ENCODE assay signal across 20 cellular contexts in genomic region chr21:45347712-45348477, GRCh38. TPM values are rescaled to one million over a fixed set of nuclear protein-coding genes. Genes with fewer than 3 reads are reported as not detected.
DNase-seq lines count a peak whose midpoint lies in the region; ATAC-seq, FAIRE-seq and TF ChIP-seq lines count a peak whose summit lies in the region.
"Had no signal": no experiment of that assay in that cellular context is flagged by ENCODE, and none has a peak within 500 bp of the region (broad histone marks: within the 10 kb centered on the region; RNA-seq: fewer than 3 reads in every experiment).

No MANE protein-coding gene starts in this region.

- CTCF ChIA-PET in endothelial cell of umbilical vein (lab: Charles Lee), result interaction anchor here (1.0 to 2.0 kb wide), 5 partner anchors 10 to 208 kb away, joined by 3 to 8 read pairs (median 3); no protein-coding TSS in a partner anchor

- H3K79me2 ChIP-seq in endothelial cell of umbilical vein (ENCODE audit: control insufficient read depth, insufficient read depth, low read length) (no peaks in the 10 kb centered on the region), neural progenitor cell (ENCODE audit: low read depth) (no peaks in the 10 kb centered on the region)

- H4K20me1 ChIP-seq in endothelial cell of umbilical vein (replicated peaks; ENCODE audit: control insufficient read depth, extremely low read depth, insufficient read depth, low read length) (no peaks in the 10 kb centered on the region), neural progenitor cell (ENCODE audit: low read depth) (no peaks in the 10 kb centered on the region)

- DNase-seq in NT2/D1 (ENCODE audit: low read depth, low spot score) (no peak), endothelial cell of umbilical vein (ENCODE audit: low read depth, low spot score) (no peak), neural progenitor cell (ENCODE audit: low spot score) (no peak), thyroid gland (no peak), urothelium cell line (ENCODE audit: low spot score) (no peak), 8988T (no peak), KG1 (lab: John Stamatoyannopoulos, UW) (no peak)
- DNase-seq: activated CD4-positive, alpha-beta T cell treated with anti-CD3 and anti-CD28 coated beads, Interleukin-2, amount 50 U/mL, for 4 hours; activated naive CD8-positive, alpha-beta T cell treated with anti-CD3 and anti-CD28 coated beads for 36 hours; activated T-cell treated with anti-CD3 and anti-CD28 coated beads, Interleukin-2, amount 50 U/mL, for 4 hours; DMS 273 treated with DMSO at 0.1 percent for 48 hours; effector memory CD4-positive, alpha-beta T cell; NCI-H1694 treated with DMSO at 0.1 percent for 48 hours; NCI-H510A treated with DMSO at 0.1 percent for 48 hours; nucleus accumbens; stimulated activated naive CD8-positive, alpha-beta T cell treated with anti-CD3 and anti-CD28 coated beads, Interleukin-15, amount 100 ng/mL, for 72 hours had no signal

- H3K36me3 Mint-ChIP-seq in neural progenitor cell, result no peaks in the 10 kb centered on the region
- H3K36me3 Mint-ChIP-seq: activated naive CD8-positive, alpha-beta T cell treated with anti-CD3 and anti-CD28 coated beads for 36 hours had no signal

- dilution Hi-C loops in endothelial cell of umbilical vein (cut with MboI; ENCODE audit: extremely low pct_ligation_motif_present, low sequenced_read_pairs), result no loop called here

- POLR2A ChIA-PET in endothelial cell of umbilical vein (lab: Charles Lee), result no interaction called here

- intact Hi-C loops in endothelial cell of umbilical vein (cut with micrococcal nuclease), result no loop called here
- intact Hi-C loops in thyroid gland (cut with DNase I), result no loop called here

- peaks cover 16% of the 10 kb centered on the region for H3F3A ChIP-seq in neural progenitor cell (ENCODE audit: low read depth)

- TF ChIP-seq CTCF in endothelial cell of umbilical vein (IDR thresholded peaks at IDR 0.05; ENCODE audit: extremely low read depth in 1 of 2, insufficient read depth in 1 of 2, low read depth in 1 of 2, low read length in 2 of 2) (no peak), neural progenitor cell (IDR thresholded peaks at IDR 0.05) (no peak), thyroid gland (IDR thresholded peaks at IDR 0.05) (no peak)

- no peak for ATAC-seq in GM21390 (IDR thresholded peaks at IDR 0.05; ENCODE audit: unreplicated experiment)
- ATAC-seq: activated T-cell treated with anti-CD3 and anti-CD28 coated beads, Interleukin-2, amount 50 U/mL, for 4 hours; stimulated activated naive CD8-positive, alpha-beta T cell treated with anti-CD3 and anti-CD28 coated beads, Interleukin-15, amount 100 ng/mL, for 72 hours had no signal

- H3K4me1 ChIP-seq in NT2/D1 (ENCODE audit: insufficient read depth, insufficient read length), result peaks cover 24% of the 10 kb centered on the region
- no peaks in the 10 kb centered on the region for H3K4me1 ChIP-seq in endothelial cell of umbilical vein (ENCODE audit: control insufficient read depth, extremely low read depth, insufficient read depth, low read length)
- H3K4me1 ChIP-seq in neural progenitor cell, result no peaks in the 10 kb centered on the region
- peaks cover 0 to 27% of the 10 kb centered on the region in 2 donors for H3K4me1 ChIP-seq in thyroid gland

- no peak for FAIRE-seq in endothelial cell of umbilical vein (lab: Jason Lieb, UNC)
- no peak for FAIRE-seq in urothelium cell line (lab: Jason Lieb, UNC)
- FAIRE-seq: GM19239 had no signal

- H3K36me3 ChIP-seq in NT2/D1 (ENCODE audit: insufficient read depth, insufficient read length, low read length) (no peaks in the 10 kb centered on the region), endothelial cell of umbilical vein (ENCODE audit: control insufficient read depth in 2 of 2, extremely low read depth in 1 of 2, insufficient read depth in 2 of 2, low read length in 2 of 2) (no peaks in the 10 kb centered on the region), neural progenitor cell (no peaks in the 10 kb centered on the region), thyroid gland (no peaks in the 10 kb centered on the region)
- H3K36me3 ChIP-seq: cardiac muscle cell had no signal

- no peak overlapping the region for H3K4me3 Mint-ChIP-seq in neural progenitor cell
- H3K4me3 Mint-ChIP-seq: activated naive CD8-positive, alpha-beta T cell treated with anti-CD3 and anti-CD28 coated beads for 36 hours; activated T-cell treated with anti-CD3 and anti-CD28 coated beads, Interleukin-2, amount 50 U/mL, for 4 hours; mesothelial cell of epicardium; stimulated activated naive CD8-positive, alpha-beta T cell treated with anti-CD3 and anti-CD28 coated beads, Interleukin-15, amount 100 ng/mL, for 72 hours had no signal

- H3K9me1 ChIP-seq in endothelial cell of umbilical vein (replicated peaks; ENCODE audit: control insufficient read depth, extremely low read depth, insufficient read depth, low read length), result no peaks in the 10 kb centered on the region

- no TSS peak for BruUV-seq in endothelial cell of umbilical vein (replicated peaks; lab: Mats Ljungman, UMichigan)

- no peak overlapping the region for H3K4me2 ChIP-seq in endothelial cell of umbilical vein (ENCODE audit: insufficient read depth, low read length)
- H3K4me2 ChIP-seq in neural progenitor cell, result no peak overlapping the region

- H2AFZ ChIP-seq in endothelial cell of umbilical vein (ENCODE audit: low read depth, low read length) (peak overlapping the region; percentile 10), neural progenitor cell (replicated peaks) (peak overlapping the region; percentile 8)

- H3K27me3 ChIP-seq in NT2/D1 (ENCODE audit: insufficient read depth, insufficient read length) (peaks cover 6% of the 10 kb centered on the region), endothelial cell of umbilical vein (ENCODE audit: control insufficient read depth in 2 of 2, insufficient read depth in 2 of 2, low read length in 2 of 2) (no peaks in the 10 kb centered on the region), neural progenitor cell (peaks cover 12% of the 10 kb centered on the region), thyroid gland (no peaks in the 10 kb centered on the region)
- H3K27me3 ChIP-seq: cardiac muscle cell had no signal

- WGBS in thyroid gland, 2 donors, result 78 to 84% methylated on average over 24 to 25 of the region's 25 CpGs

- H3K27me3 Mint-ChIP-seq in neural progenitor cell (ENCODE audit: insufficient read depth, low read depth), result peaks cover 19% of the 10 kb centered on the region
- H3K27me3 Mint-ChIP-seq: activated naive CD8-positive, alpha-beta T cell treated with anti-CD3 and anti-CD28 coated beads for 36 hours had no signal

- H3K9me3 Mint-ChIP-seq in neural progenitor cell, result peaks cover 12% of the 10 kb centered on the region
- H3K9me3 Mint-ChIP-seq: activated naive CD8-positive, alpha-beta T cell treated with anti-CD3 and anti-CD28 coated beads for 36 hours; activated T-cell treated with anti-CD3 and anti-CD28 coated beads, Interleukin-2, amount 50 U/mL, for 4 hours; stimulated activated naive CD8-positive, alpha-beta T cell treated with anti-CD3 and anti-CD28 coated beads, Interleukin-15, amount 100 ng/mL, for 72 hours had no signal

- peak overlapping the region; percentile 37 for H3K9ac ChIP-seq in NT2/D1 (ENCODE audit: insufficient read length, low read depth)
- no peak overlapping the region for H3K9ac ChIP-seq in endothelial cell of umbilical vein (replicated peaks; ENCODE audit: extremely low read depth, insufficient read depth, low read length)
- no peak overlapping the region for H3K9ac ChIP-seq in neural progenitor cell

- H3K9me3 ChIP-seq in NT2/D1 (ENCODE audit: insufficient read depth, low read length) (no peaks in the 10 kb centered on the region), endothelial cell of umbilical vein (replicated peaks; ENCODE audit: control insufficient read depth, insufficient read depth, low read length) (no peaks in the 10 kb centered on the region), neural progenitor cell (ENCODE audit: low read depth) (no peaks in the 10 kb centered on the region), thyroid gland (no peaks in the 10 kb centered on the region)

- H3K27ac Mint-ChIP-seq in neural progenitor cell, result no peak overlapping the region
- H3K27ac Mint-ChIP-seq: activated naive CD8-positive, alpha-beta T cell treated with anti-CD3 and anti-CD28 coated beads for 36 hours; mesothelial cell of epicardium; stimulated activated naive CD8-positive, alpha-beta T cell treated with anti-CD3 and anti-CD28 coated beads, Interleukin-15, amount 100 ng/mL, for 72 hours had no signal

- H3K4me3 ChIP-seq in NT2/D1 (ENCODE audit: insufficient read length, low read depth) (no peak overlapping the region), endothelial cell of umbilical vein (replicated peaks in 1 of 3; ENCODE audit: insufficient read depth in 1 of 3, low read depth in 1 of 3, low read length in 3 of 3) (no peak overlapping the region), neural progenitor cell (no peak overlapping the region), thyroid gland (replicated peaks in 1 of 3) (no peak overlapping the region)
- H3K4me3 ChIP-seq: cardiac muscle cell had no signal

- H3K27ac ChIP-seq in endothelial cell of umbilical vein (ENCODE audit: insufficient read depth, low read depth, low read length), result no peak overlapping the region
- H3K27ac ChIP-seq in neural progenitor cell, result no peak overlapping the region
- H3K27ac ChIP-seq in thyroid gland, result peak overlapping the region in 2 of 3 donors; percentile 2 to 28
- H3K27ac ChIP-seq: cardiac muscle cell had no signal

- peaks cover 19% of the 10 kb centered on the region for H3K4me1 Mint-ChIP-seq in neural progenitor cell
- H3K4me1 Mint-ChIP-seq: activated naive CD8-positive, alpha-beta T cell treated with anti-CD3 and anti-CD28 coated beads for 36 hours had no signal

- TF ChIP-seq POLR2A in endothelial cell of umbilical vein (IDR thresholded peaks at IDR 0.05; ENCODE audit: low read depth, low read length), result no peak
- no peak for TF ChIP-seq POLR2A in thyroid gland (IDR thresholded peaks at IDR 0.05)

TF ChIP-seq in endothelial cell of umbilical vein, 7 proteins besides CTCF, POLR2A, EP300 and RAD21 (continues in another document):
- TF ChIP-seq JUN (IDR thresholded peaks at IDR 0.05; ENCODE audit: borderline replicate concordance, insufficient read depth, insufficient read length, low read depth) (no peak), MYC (IDR thresholded peaks at IDR 0.05; ENCODE audit: low read depth, low read length) (no peak), FOS (IDR thresholded peaks at IDR 0.05; ENCODE audit: borderline replicate concordance, insufficient read depth, low read length) (no peak), GATA2 (IDR thresholded peaks at IDR 0.05; ENCODE audit: insufficient read depth, insufficient read length, low read depth, low read length) (no peak)

RNA-seq across cellular contexts. Expression of gene COL18A1, which starts 57.1 kb away (rescaled TPM):
- total RNA-seq in endothelial cell of umbilical vein (252 and 274 TPM in 2 replicates), neural progenitor cell (ENCODE audit: low replicate concordance) (52.6 and 291 TPM in 2 replicates), thyroid gland (100 to 1,000 TPM; 105 to 264 (median 238) TPM)
- 198 and 296 TPM in 2 replicates for polyA plus RNA-seq in endothelial cell of umbilical vein
- 141 and 210 TPM in 2 replicates for polyA plus RNA-seq in endothelial cell of umbilical vein (2011; cell fraction: cytosol; rRNA removed)
- polyA plus RNA-seq in endothelial cell of umbilical vein (2011; cell fraction: nucleus; rRNA removed), result 261 and 289 TPM in 2 replicates
- polyA plus RNA-seq in endothelial cell of umbilical vein (2012), result 99.3 and 197 TPM in 2 replicates
- 51.4 and 59.0 TPM in 2 replicates for polyA minus RNA-seq in endothelial cell of umbilical vein
- not detected for polyA minus RNA-seq in endothelial cell of umbilical vein (2011; cell fraction: cytosol; rRNA and poly(A)+ RNA removed)
- 37.0 and 65.1 TPM in 2 replicates for polyA minus RNA-seq in endothelial cell of umbilical vein (2011; cell fraction: nucleus; rRNA and poly(A)+ RNA removed)

Comparison
In these comparisons a context has a peak if more than half of its experiments do, and no peak if none do; other contexts are left out.
1. H3K27ac ChIP-seq: peak in thyroid gland (2 of 3); none in endothelial cell of umbilical vein (single experiment) and neural progenitor cell (single experiment).